13 cellular contexts compared by ENCODE assay signal in genomic region chr17:45306094-45306493, GRCh38. TPM values are rescaled to one million over a fixed set of nuclear protein-coding genes. Genes with fewer than 3 reads are reported as not detected.
A peak's percentile ranks its signal among the peaks of the same experiment; 100 is the strongest.
DNase-seq lines count a peak whose midpoint lies in the region; ATAC-seq, FAIRE-seq and TF ChIP-seq lines count a peak whose summit lies in the region.
"Had no signal": no experiment of that assay in that cellular context is flagged by ENCODE, and none has a peak within 500 bp of the region (broad histone marks: within the 10 kb centered on the region; RNA-seq: fewer than 3 reads in every experiment).

No MANE protein-coding gene starts in this region.

- H3K4me1 ChIP-seq in Karpas-422 (ENCODE audit: low read length) (peaks cover 89% of the 10 kb centered on the region), psoas muscle (peaks cover 86% of the 10 kb centered on the region)

- no peaks in the 10 kb centered on the region for H3K27me3 ChIP-seq in Karpas-422 (ENCODE audit: low read length)
- H3K27me3 ChIP-seq in psoas muscle (ENCODE audit: insufficient read depth in 3 of 3, low read length in 2 of 3): no peaks in the 10 kb centered on the region
- H3K27me3 ChIP-seq: upper lobe of right lung had no signal

- no peaks in the 10 kb centered on the region for H3K9me2 ChIP-seq in Karpas-422 (replicated peaks; ENCODE audit: insufficient read depth, low read length)

- H3K9me3 ChIP-seq in Karpas-422 (ENCODE audit: low read length): no peaks in the 10 kb centered on the region
- H3K9me3 ChIP-seq in psoas muscle: no peaks in the 10 kb centered on the region
- H3K9me3 ChIP-seq: upper lobe of right lung had no signal

- peaks cover 94% of the 10 kb centered on the region for H3K79me2 ChIP-seq in Karpas-422 (ENCODE audit: low read length)

- H3K4me2 ChIP-seq in Karpas-422 (ENCODE audit: low read depth, low read length, poor library complexity, severe bottlenecking): no peak overlapping the region

- DNase-seq in CD1c-positive myeloid dendritic cell (ENCODE audit: extremely low spot score) (peak; percentile 54), Karpas-422 (no peak), coronary artery (ENCODE audit: low spot score) (no peak), psoas muscle (no peak), anterior cingulate cortex (lab: John Stamatoyannopoulos, UW) (no peak), GM19239 (ENCODE audit: insufficient read length, low spot score) (no peak)
- DNase-seq in stimulated activated CD4-positive, alpha-beta T cell treated with anti-CD3 and anti-CD28 coated beads, Interleukin-1b, Interleukin-23, amount 100 ng/mL, for 48 hours: no peak
- DNase-seq: activated CD4-positive, alpha-beta T cell treated with anti-CD3 and anti-CD28 coated beads for 48 hours; aorta; NCI-H526; SIG-M5; upper lobe of right lung had no signal

- H2AFZ ChIP-seq in Karpas-422 (ENCODE audit: low read length): no peak overlapping the region

- 47 to 53% (median 51%) methylated on average over 4 of the region's 4 CpGs for WGBS in psoas muscle, 3 donors

- H3K27ac ChIP-seq in Karpas-422 (ENCODE audit: low read length) (peak overlapping the region; percentile 44), coronary artery (peak overlapping the region; percentile 60 to 74), psoas muscle (peak overlapping the region; percentile 96)

- H3K9ac ChIP-seq in Karpas-422 (ENCODE audit: low read length): no peak overlapping the region

- TF ChIP-seq CTCF in coronary artery (IDR thresholded peaks at IDR 0.05) (no peak), psoas muscle (IDR thresholded peaks at IDR 0.05) (no peak)

- intact Hi-C loops in psoas muscle (cut with DNase I): no loop called here

- H3K36me3 ChIP-seq in Karpas-422 (ENCODE audit: insufficient read depth, low read length) (peaks cover 27% of the 10 kb centered on the region; the same call in 1 of the 2 replicates), psoas muscle (ENCODE audit: insufficient read depth in 1 of 2, low read depth in 1 of 2) (peaks cover 0 to 5% of the 10 kb centered on the region in 2 donors)
- H3K36me3 ChIP-seq: upper lobe of right lung had no signal

- ATAC-seq in psoas muscle (no peak), GM21529 (IDR thresholded peaks at IDR 0.05; ENCODE audit: unreplicated experiment) (no peak)
- ATAC-seq: upper lobe of right lung had no signal

- no peaks in the 10 kb centered on the region for H4K20me1 ChIP-seq in Karpas-422 (ENCODE audit: insufficient read depth, low read depth, low read length)

- FAIRE-seq in GM19239 (lab: Jason Lieb, UNC): no peak

- H3K4me3 ChIP-seq in Karpas-422 (ENCODE audit: low read length): no peak overlapping the region
- H3K4me3 ChIP-seq in coronary artery: no peak overlapping the region
- peak overlapping the region; percentile 20 for H3K4me3 ChIP-seq in psoas muscle
- H3K4me3 ChIP-seq: upper lobe of right lung had no signal

RNA-seq across cellular contexts. Expression of gene MAP3K14, which starts 10.7 kb away (rescaled TPM):
- total RNA-seq in Karpas-422 (2014; rRNA removed; shearing (Covaris generic); ENCODE audit: low replicate concordance): 7.6 and 12.0 TPM in 2 replicates
- 10 to 100 TPM; 21.8 to 53.5 (median 30.1) TPM for total RNA-seq in psoas muscle
- 10 to 100 TPM; 12.4 to 28.1 (median 24.6) TPM for polyA plus RNA-seq in psoas muscle

RNA-seq across cellular contexts. Expression of gene SPATA32, which starts 44.2 kb away (rescaled TPM):
- not detected in 2 replicates for total RNA-seq in Karpas-422 (2014; rRNA removed; shearing (Covaris generic); ENCODE audit: low replicate concordance)
- total RNA-seq in psoas muscle: under 1 TPM in 1 of 4 donors, not detected in 3; 0.11 TPM
- not detected for polyA plus RNA-seq in psoas muscle
- total RNA-seq: aorta, upper lobe of right lung had no signal
- polyA plus RNA-seq: aorta had no signal

Comparison
In these comparisons a context has a peak if more than half of its experiments do, and no peak if none do; other contexts are left out.
1. H3K27ac ChIP-seq: peak in every context shown above with its lines; median percentile 96 in psoas muscle; 67 in coronary artery; 44 in Karpas-422.